In the genomic region with DNA sequence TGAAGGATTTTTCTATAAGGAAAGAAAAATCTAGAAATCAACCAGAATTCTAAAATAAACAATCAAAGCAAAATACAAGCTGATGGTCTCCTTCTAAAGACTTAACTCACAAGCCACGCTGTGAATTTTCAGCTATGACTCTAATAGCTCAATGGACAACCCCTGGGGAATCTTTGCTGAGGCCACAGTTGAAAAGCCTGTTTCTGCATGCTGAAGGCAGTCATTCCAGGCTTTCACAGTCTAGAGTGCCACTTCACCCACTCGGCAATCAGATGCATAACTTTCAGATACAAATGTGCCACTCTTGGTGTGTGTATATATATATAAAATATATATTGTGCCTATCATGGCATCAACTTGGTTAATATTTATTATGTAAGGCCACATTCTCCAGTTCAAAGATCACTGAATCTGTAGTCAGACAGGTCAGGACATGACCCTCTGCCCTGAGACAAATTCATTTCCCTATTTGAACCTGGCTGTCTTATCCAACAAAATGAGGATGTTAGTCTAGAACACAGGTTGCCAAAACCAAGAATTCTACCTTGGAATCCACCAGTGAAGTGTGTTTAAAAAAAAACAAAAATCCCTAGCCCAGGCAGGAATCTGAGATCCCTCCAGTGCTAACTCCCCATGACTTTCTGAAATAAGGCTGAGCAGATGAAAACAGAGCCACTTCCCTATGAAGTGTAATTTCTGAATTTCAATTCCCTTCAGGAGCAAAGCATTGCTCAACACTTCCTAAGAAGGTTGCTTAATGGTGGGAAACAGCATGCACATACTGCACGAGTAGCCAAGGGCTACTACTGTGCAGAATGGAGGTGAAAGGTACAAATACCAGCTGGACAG, we compare ENCODE assay signal across 14 cellular contexts. TPM values are rescaled to one million over a fixed set of nuclear protein-coding genes. Genes with fewer than 3 reads are reported as not detected.
A peak's percentile ranks its signal among the peaks of the same experiment; 100 is the strongest.
DNase-seq lines count a peak whose midpoint lies in the region; ATAC-seq and TF ChIP-seq lines count a peak whose summit lies in the region.
"Had no signal": no experiment of that assay in that cellular context is flagged by ENCODE, and none has a peak within 500 bp of the region (broad histone marks: within the 10 kb centered on the region; RNA-seq: fewer than 3 reads in every experiment).

No MANE protein-coding gene starts in this region.

- H3K27ac ChIP-seq in esophagus squamous epithelium (peak overlapping the region; percentile 12 to 66 (median 48)), uterus (no peak overlapping the region), coronary artery (peak overlapping the region in 1 of 2 donors; percentile 22)
- H3K27ac ChIP-seq: SK-N-MC had no signal

- no peak for TF ChIP-seq CTCF in esophagus squamous epithelium (IDR thresholded peaks at IDR 0.05)
- TF ChIP-seq CTCF in uterus (IDR thresholded peaks at IDR 0.05), result no peak
- TF ChIP-seq CTCF in coronary artery (IDR thresholded peaks at IDR 0.05), result no peak

- no peaks in the 10 kb centered on the region for H3K9me3 ChIP-seq in esophagus squamous epithelium
- H3K9me3 ChIP-seq in uterus, result no peaks in the 10 kb centered on the region
- H3K9me3 ChIP-seq: tibial nerve had no signal

- peaks cover 11 to 20% (median 15%) of the 10 kb centered on the region in 3 donors for H3K4me1 ChIP-seq in esophagus squamous epithelium
- no peaks in the 10 kb centered on the region for H3K4me1 ChIP-seq in uterus

- intact Hi-C loops in esophagus squamous epithelium (cut with DNase I), result no loop called here
- intact Hi-C loops in uterus (cut with DNase I; ENCODE audit: low total_unique reads), result no loop called here

- DNase-seq in LHCN-M2 (ENCODE audit: low read depth) (peak; percentile 25), esophagus squamous epithelium (lab: John Stamatoyannopoulos, UW) (no peak), renal cortical epithelial cell (ENCODE audit: low read depth) (peak; percentile 93), uterus (no peak), HPDE6-E6E7 (ENCODE audit: extremely low spot score) (no peak), coronary artery (ENCODE audit: low spot score) (no peak), hepatic stellate cell (ENCODE audit: low spot score) (no peak)
- DNase-seq: activated CD8-positive, alpha-beta memory T cell treated with anti-CD3 and anti-CD28 coated beads, Interleukin-2, amount 50 U/mL, for 4 hours; cortex of kidney; DMS153; NCI-H1436 treated with DMSO at 0.1 percent for 48 hours had no signal

- peak; percentile 40 for ATAC-seq in GM18907 (IDR thresholded peaks at IDR 0.05; ENCODE audit: unreplicated experiment)

- TF ChIP-seq POLR2A in esophagus squamous epithelium (IDR thresholded peaks at IDR 0.05), result no peak
- TF ChIP-seq POLR2A in uterus (IDR thresholded peaks at IDR 0.05), result no peak

- H3K4me3 ChIP-seq in esophagus squamous epithelium (no peak overlapping the region), uterus (no peak overlapping the region), coronary artery (no peak overlapping the region)
- H3K4me3 ChIP-seq: SK-N-MC, tibial nerve had no signal

- 34 to 47% methylated on average over 3 of the region's 3 CpGs for WGBS in esophagus squamous epithelium, 2 donors

- H3K27me3 ChIP-seq in esophagus squamous epithelium (no peaks in the 10 kb centered on the region), uterus (no peaks in the 10 kb centered on the region)
- H3K27me3 ChIP-seq: tibial nerve had no signal

- H3K36me3 ChIP-seq in esophagus squamous epithelium (peaks cover 0 to 42% (median 7%) of the 10 kb centered on the region in 3 donors), uterus (no peaks in the 10 kb centered on the region)

RNA-seq across cellular contexts. Expression of a gene that starts 9.9 kb away (rescaled TPM):
- total RNA-seq in LHCN-M2 (2014; rRNA removed) (53.5 and 55.6 TPM in 2 replicates), esophagus squamous epithelium (10 to 100 TPM; 19.9 to 64.1 (median 28.8) TPM), renal cortical epithelial cell (50.4 and 78.7 TPM in 2 replicates), uterus (10 to 100 TPM; 40.0 to 63.1 (median 46.9) TPM)
- polyA plus RNA-seq in LHCN-M2 (2012), result 30.3 TPM

RNA-seq across cellular contexts. Expression of a gene that starts 34.6 kb away (rescaled TPM):
- total RNA-seq in LHCN-M2 (2014; rRNA removed) (0.06 TPM in 2 replicates), esophagus squamous epithelium (10 to 100 TPM in 2 of 4 donors, 1 to 10 TPM in 2; 6.4 to 27.8 (median 11.5) TPM), renal cortical epithelial cell (0.10 TPM in 1 of 2 replicates, not detected in the other), uterus (under 1 TPM in 2 of 4 donors, not detected in 2; 0.24 to 0.48 TPM)
- polyA plus RNA-seq in LHCN-M2 (2012), result 0.04 TPM

Comparison
In these comparisons a context has a peak if more than half of its experiments do, and no peak if none do; other contexts are left out.
1. DNase-seq: peak in LHCN-M2 (single experiment) and renal cortical epithelial cell (single experiment); none in esophagus squamous epithelium (single experiment), uterus (0 of 2), HPDE6-E6E7 (single experiment), coronary artery (single experiment) and hepatic stellate cell (single experiment).
2. H3K27ac ChIP-seq: peak in esophagus squamous epithelium (4 of 4); none in uterus (0 of 2).